In genomic region chr4:2060578-2061207, GRCh38 we compare ENCODE assay signal across 1 cellular context.
TF ChIP-seq lines count a peak whose summit lies in the region.

No MANE protein-coding gene starts in this region.

TF ChIP-seq in H1, 55 proteins besides CTCF, POLR2A, EP300 and RAD21 (continued from another document):
- no peak for TF ChIP-seq TAF1 (IDR thresholded peaks at IDR 0.05; ENCODE audit: low read depth, low read length)
- no peak for TF ChIP-seq POU5F1 (IDR thresholded peaks at IDR 0.05; ENCODE audit: low read depth, low read length)
- no peak for TF ChIP-seq ATF3 (IDR thresholded peaks at IDR 0.05; ENCODE audit: insufficient read depth, low read depth, low read length)
- TF ChIP-seq ZNF274 (IDR thresholded peaks at IDR 0.05; ENCODE audit: borderline replicate concordance, extremely low read depth, low read length): no peak
- no peak for TF ChIP-seq CEBPB (IDR thresholded peaks at IDR 0.05; ENCODE audit: low read depth, low read length)
- TF ChIP-seq MAFK (IDR thresholded peaks at IDR 0.05; ENCODE audit: low read depth, low read length): no peak
- no peak for TF ChIP-seq NRF1 (IDR thresholded peaks at IDR 0.05; ENCODE audit: low read depth, low read length)
- TF ChIP-seq BRCA1 (IDR thresholded peaks at IDR 0.05; ENCODE audit: low read depth, low read length): no peak
- TF ChIP-seq TBP (IDR thresholded peaks at IDR 0.05; ENCODE audit: low read depth, low read length): no peak
- no peak for TF ChIP-seq CBX8 (IDR thresholded peaks at IDR 0.05; ENCODE audit: borderline replicate concordance, low read depth, low read length)
- no peak for TF ChIP-seq RBBP5 (IDR thresholded peaks at IDR 0.05; ENCODE audit: borderline replicate concordance, low read depth, low read length)
- no peak for TF ChIP-seq FOSL1 (IDR thresholded peaks at IDR 0.05; ENCODE audit: insufficient read depth, low read depth, low read length)
- no peak for TF ChIP-seq SIX5 (IDR thresholded peaks at IDR 0.05; ENCODE audit: low read depth, low read length)
- no peak for TF ChIP-seq JUND (IDR thresholded peaks at IDR 0.05; ENCODE audit: low read length)
- TF ChIP-seq ASH2L (IDR thresholded peaks at IDR 0.05; ENCODE audit: low read length): no peak
- TF ChIP-seq KDM1A (IDR thresholded peaks at IDR 0.05; ENCODE audit: borderline replicate concordance, low read length): no peak
- TF ChIP-seq GTF2F1 (IDR thresholded peaks at IDR 0.05; ENCODE audit: borderline replicate concordance, low read depth, low read length): no peak
- TF ChIP-seq SUZ12 (IDR thresholded peaks at IDR 0.05; ENCODE audit: low read length): peak; percentile 43; the same call in 1 of the 2 replicates
- TF ChIP-seq E2F6 (IDR thresholded peaks at IDR 0.05): peak; percentile 44; the same call in 1 of the 2 replicates
- TF ChIP-seq POLR2AphosphoS5 (IDR thresholded peaks at IDR 0.05; ENCODE audit: low read depth, low read length): no peak
- TF ChIP-seq TAF7 (optimal IDR thresholded peaks at IDR 0.05; ENCODE audit: borderline replicate concordance, low read depth, low read length): no peak
- TF ChIP-seq YY1 (IDR thresholded peaks at IDR 0.05; ENCODE audit: low read depth, low read length): peak; percentile 60; the same call in 1 of the 2 replicates
- no peak for TF ChIP-seq NANOG (IDR thresholded peaks at IDR 0.05; ENCODE audit: insufficient read depth, low read depth, low read length, poor library complexity, severe bottlenecking)
- TF ChIP-seq RFX5 (IDR thresholded peaks at IDR 0.05; ENCODE audit: borderline replicate concordance, low read depth, low read length): no peak
- TF ChIP-seq TCF12 (IDR thresholded peaks at IDR 0.05; ENCODE audit: low read depth, low read length): no peak
- TF ChIP-seq RNF2 (IDR thresholded peaks at IDR 0.05; ENCODE audit: borderline replicate concordance, low read depth, low read length, missing control alignments, poor library complexity, severe bottlenecking): no peak
- TF ChIP-seq CBX5 (IDR thresholded peaks at IDR 0.05; ENCODE audit: low read depth, low read length): no peak
- no peak for TF ChIP-seq MAX (IDR thresholded peaks at IDR 0.05)
- TF ChIP-seq CTBP2 (IDR thresholded peaks at IDR 0.05; ENCODE audit: borderline replicate concordance, insufficient read depth, insufficient read length, low read length): no peak
- TF ChIP-seq SRF (IDR thresholded peaks at IDR 0.05; ENCODE audit: low read depth, low read length): no peak
- no peak for TF ChIP-seq KDM5A (IDR thresholded peaks at IDR 0.05; ENCODE audit: low read length)
- no peak for TF ChIP-seq SIN3A (conservative IDR thresholded peaks at IDR 0.05 in 1 of 2, IDR thresholded peaks at IDR 0.05 in 1 of 2; ENCODE audit: low read depth in 1 of 2, low read length in 2 of 2)
- no peak for TF ChIP-seq CHD2 (IDR thresholded peaks at IDR 0.05; ENCODE audit: low read length)
- TF ChIP-seq HDAC2 (IDR thresholded peaks at IDR 0.05; ENCODE audit: borderline replicate concordance in 1 of 2, low read depth in 2 of 2, low read length in 2 of 2): no peak
- no peak for TF ChIP-seq USF2 (IDR thresholded peaks at IDR 0.05; ENCODE audit: low read length)
- peak; percentile 60; the same call in 1 of the 2 replicates for TF ChIP-seq GABPA (IDR thresholded peaks at IDR 0.05; ENCODE audit: borderline replicate concordance, insufficient read depth, low read length)
- no peak for TF ChIP-seq ATF2 (IDR thresholded peaks at IDR 0.05; ENCODE audit: low read length)
- TF ChIP-seq SIRT6 (IDR thresholded peaks at IDR 0.05; ENCODE audit: low read length): no peak
- no peak for TF ChIP-seq BACH1 (IDR thresholded peaks at IDR 0.05; ENCODE audit: low read length)
- TF ChIP-seq HDAC6 (IDR thresholded peaks at IDR 0.05; ENCODE audit: low read depth, low read length): no peak
- TF ChIP-seq SP4 (IDR thresholded peaks at IDR 0.05; ENCODE audit: low read length): no peak
- no peak for TF ChIP-seq CHD7 (IDR thresholded peaks at IDR 0.05; ENCODE audit: insufficient replicate concordance, low read length)
- no peak for TF ChIP-seq BCL11A (IDR thresholded peaks at IDR 0.05; ENCODE audit: low read depth in 2 of 2, low read length in 2 of 2)
- TF ChIP-seq JUN (IDR thresholded peaks at IDR 0.05; ENCODE audit: low read depth, low read length): no peak
- TF ChIP-seq TEAD4 (IDR thresholded peaks at IDR 0.05; ENCODE audit: low read depth, low read length): no peak
- TF ChIP-seq EZH2 (IDR thresholded peaks at IDR 0.05; ENCODE audit: low read depth, low read length, severe bottlenecking): peak; percentile 28
- TF ChIP-seq CREB1 (IDR thresholded peaks at IDR 0.05): peak; percentile 55; the same call in 1 of the 2 replicates
- peak; percentile 10 for TF ChIP-seq KDM4A (IDR thresholded peaks at IDR 0.05; ENCODE audit: low read depth, low read length, severe bottlenecking)
- TF ChIP-seq RXRA (IDR thresholded peaks at IDR 0.05; ENCODE audit: insufficient read depth, low read depth, low read length): no peak
- TF ChIP-seq SP2 (IDR thresholded peaks at IDR 0.05; ENCODE audit: low read length): no peak
- no peak for TF ChIP-seq EGR1 (IDR thresholded peaks at IDR 0.05; ENCODE audit: borderline replicate concordance, low read depth, low read length)
- no peak for TF ChIP-seq PHF8 (conservative IDR thresholded peaks at IDR 0.05; ENCODE audit: low read depth, low read length)
- TF ChIP-seq CHD1 (IDR thresholded peaks at IDR 0.05; ENCODE audit: low read depth, low read length): no peak
